8 cellular contexts compared by ENCODE assay signal in genomic region chr17:2401426-2402221, GRCh38. TPM values are rescaled to one million over a fixed set of nuclear protein-coding genes. Genes with fewer than 3 reads are reported as not detected.
DNase-seq lines count a peak whose midpoint lies in the region; ATAC-seq and TF ChIP-seq lines count a peak whose summit lies in the region.

No MANE protein-coding gene starts in this region.

- H3K27ac ChIP-seq in suprapubic skin: peak overlapping the region; percentile 99

- ATAC-seq in HG02571 (IDR thresholded peaks at IDR 0.05; ENCODE audit: unreplicated experiment): peak; percentile 44
- peak; percentile 60 for ATAC-seq in SK-N-SH treated with all-trans-retinoic acid at 6 μM for 48 hours

- H3K4me3 ChIP-seq in suprapubic skin: peak overlapping the region; percentile 91

- H3K4me3 Mint-ChIP-seq in activated naive CD8-positive, alpha-beta T cell: peak overlapping the region; percentile 92

- no peaks in the 10 kb centered on the region for H3K27me3 ChIP-seq in suprapubic skin

- WGBS in suprapubic skin: under 1% methylated on average over 38 of the region's 72 CpGs

- H3K27me3 Mint-ChIP-seq in activated naive CD8-positive, alpha-beta T cell: no peaks in the 10 kb centered on the region

- TF ChIP-seq EP300 in suprapubic skin (IDR thresholded peaks at IDR 0.05): no peak

- no peak for TF ChIP-seq POLR2A in suprapubic skin (IDR thresholded peaks at IDR 0.05)

- no peaks in the 10 kb centered on the region for H3K9me3 Mint-ChIP-seq in activated naive CD8-positive, alpha-beta T cell (ENCODE audit: low read depth)

- DNase-seq in GF-D8 (lab: John Stamatoyannopoulos, UW) (peak; percentile 86), NCI-H1092 (lab: John Stamatoyannopoulos, UW) (peak; percentile 95), glomerular endothelial cell (ENCODE audit: extremely low read depth, low read depth, low spot score) (peak; percentile 89), nucleus accumbens (lab: John Stamatoyannopoulos, UW) (peak; percentile 56 to 100 (median 99)), suprapubic skin (ENCODE audit: low spot score in 2 of 2) (peak; percentile 100)

- no peaks in the 10 kb centered on the region for H3K36me3 Mint-ChIP-seq in activated naive CD8-positive, alpha-beta T cell

- peaks cover 73% of the 10 kb centered on the region for H3K4me1 ChIP-seq in suprapubic skin

- no peaks in the 10 kb centered on the region for H3K9me3 ChIP-seq in suprapubic skin

- peaks cover 38% of the 10 kb centered on the region for H3K4me1 Mint-ChIP-seq in activated naive CD8-positive, alpha-beta T cell (ENCODE audit: low read depth)

- no peak for TF ChIP-seq CTCF in suprapubic skin (IDR thresholded peaks at IDR 0.05)

- no peaks in the 10 kb centered on the region for H3K36me3 ChIP-seq in suprapubic skin

- H3K27ac Mint-ChIP-seq in activated naive CD8-positive, alpha-beta T cell: peak overlapping the region; percentile 97

TF ChIP-seq in SK-N-SH treated with all-trans-retinoic acid at 6 μM for 48 hours, 23 proteins besides CTCF, POLR2A, EP300 and RAD21:
- TF ChIP-seq ZFP3 (CRISPR knock-in tag; IDR thresholded peaks at IDR 0.05): no peak
- TF ChIP-seq PATZ1 (CRISPR knock-in tag; IDR thresholded peaks at IDR 0.05; ENCODE audit: borderline replicate concordance): peak; percentile 46; the same call in 1 of the 2 replicates
- peak; percentile 54; the same call in 1 of the 2 replicates for TF ChIP-seq TCF4 (CRISPR knock-in tag; IDR thresholded peaks at IDR 0.05; ENCODE audit: borderline replicate concordance)
- TF ChIP-seq ZC3H10 (CRISPR knock-in tag; IDR thresholded peaks at IDR 0.05): no peak
- TF ChIP-seq RARB (CRISPR knock-in tag; IDR thresholded peaks at IDR 0.05): 0 out of 2 replicates have a peak, but pooled peaks have one; percentile 5
- TF ChIP-seq ISL1 (CRISPR knock-in tag; IDR thresholded peaks at IDR 0.05): no peak

RNA-seq across cellular contexts. Expression of gene MNT, which starts 0.8 kb away (rescaled TPM):
- total RNA-seq in glomerular endothelial cell (15.1 and 15.6 TPM in 2 replicates), suprapubic skin (10 to 100 TPM; 20.9 to 50.0 (median 44.1) TPM)

Comparison
In these comparisons a context has a peak if more than half of its experiments do, and no peak if none do; other contexts are left out.
1. Peak in every context shown above with its lines: DNase-seq, ATAC-seq, H3K4me3 ChIP-seq and H3K27ac ChIP-seq.